Comparison of ENCODE assay signal across 7 cellular contexts in the genomic region with DNA sequence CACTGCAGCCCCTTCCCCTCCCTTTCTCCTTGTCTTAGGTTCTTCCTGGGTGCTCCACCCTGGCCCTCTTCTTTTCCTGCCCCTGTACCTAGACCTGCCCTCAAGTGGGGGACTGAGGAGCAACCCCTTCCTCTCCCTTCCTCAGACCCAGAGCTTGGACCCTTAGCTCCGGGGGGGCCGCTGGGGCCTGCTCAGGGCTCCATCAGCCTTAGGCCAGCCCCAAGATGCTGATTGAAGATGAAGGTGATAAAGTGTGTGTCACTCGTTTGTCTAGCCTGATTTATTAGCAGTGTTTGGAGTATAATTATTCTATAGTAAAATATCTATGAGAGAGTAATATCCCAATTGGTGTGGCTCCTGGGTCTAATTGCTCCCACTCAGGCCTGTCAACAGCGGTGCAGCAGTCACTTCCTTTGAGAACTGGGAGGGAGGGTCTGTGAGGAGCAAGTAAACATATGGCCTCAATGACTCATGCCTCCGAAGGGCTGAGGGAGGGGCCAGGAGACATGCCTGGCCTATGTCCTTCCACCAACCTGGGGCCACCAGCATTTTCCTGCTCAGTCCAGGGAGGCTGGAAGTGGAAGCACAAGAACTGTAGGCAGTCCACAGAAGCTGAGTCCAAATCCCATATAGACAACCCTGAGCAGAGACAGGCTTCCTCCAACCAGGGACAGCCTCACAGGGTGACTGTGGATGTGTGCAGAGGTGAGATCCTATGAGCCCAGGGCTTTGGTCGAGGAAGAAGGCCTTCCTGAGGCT.
DNase-seq lines count a peak whose midpoint lies in the region; ATAC-seq, FAIRE-seq and TF ChIP-seq lines count a peak whose summit lies in the region.

No MANE protein-coding gene starts in this region.

- no peaks in the 10 kb centered on the region for H3K27me3 ChIP-seq in gastrocnemius medialis

- H3K27ac ChIP-seq in gastrocnemius medialis, result no peak overlapping the region

- in situ Hi-C loops in gastrocnemius medialis (cut with MboI; ENCODE audit: low sequenced_read_pairs in 4 of 4), result no loop called here

- peaks cover 12 to 18% of the 10 kb centered on the region in 2 donors for H3K4me1 ChIP-seq in gastrocnemius medialis

- ATAC-seq in gastrocnemius medialis (no peak), HG03280 (IDR thresholded peaks at IDR 0.05; ENCODE audit: unreplicated experiment) (no peak)

- intact Hi-C loops in gastrocnemius medialis (cut with DNase I; ENCODE audit: low total_unique reads), result no loop called here

- TF ChIP-seq POLR2A in H54 (IDR thresholded peaks at IDR 0.05; ENCODE audit: low read depth, low read length), result no peak
- TF ChIP-seq POLR2A in erythroblast (IDR thresholded peaks at IDR 0.05; ENCODE audit: low read length), result no peak
- no peak for TF ChIP-seq POLR2A in gastrocnemius medialis (IDR thresholded peaks at IDR 0.05)

- TF ChIP-seq CTCF in gastrocnemius medialis (IDR thresholded peaks at IDR 0.05 in 4 of 5, conservative IDR thresholded peaks at IDR 0.05 in 1 of 5), result no peak

- H3K4me3 ChIP-seq in skeletal muscle cell (ENCODE audit: low read depth, low read length) (no peak overlapping the region), gastrocnemius medialis (no peak overlapping the region)

- no peaks in the 10 kb centered on the region for H3K9me3 ChIP-seq in gastrocnemius medialis

- DNase-seq in H54 (ENCODE audit: insufficient read length, low spot score) (peak; percentile 39), NCI-H774 (lab: John Stamatoyannopoulos, UW) (peak; percentile 44), erythroblast (lab: John Stamatoyannopoulos, UW) (peak; percentile 27 to 61), skeletal muscle cell (ENCODE audit: low read depth) (peak; percentile 38), gastrocnemius medialis (no peak), mucosa of gallbladder (ENCODE audit: low spot score) (no peak)

- peaks cover 0 to 9% of the 10 kb centered on the region in 2 donors for H3K36me3 ChIP-seq in gastrocnemius medialis

- FAIRE-seq in H54 (lab: Jason Lieb, UNC), result peak; percentile 75

Comparison
In these comparisons a context has a peak if more than half of its experiments do, and no peak if none do; other contexts are left out.
1. DNase-seq: peak in H54 (single experiment), NCI-H774 (single experiment), erythroblast (2 of 2) and skeletal muscle cell (single experiment); none in gastrocnemius medialis (0 of 2) and mucosa of gallbladder (single experiment).